In the genomic region with DNA sequence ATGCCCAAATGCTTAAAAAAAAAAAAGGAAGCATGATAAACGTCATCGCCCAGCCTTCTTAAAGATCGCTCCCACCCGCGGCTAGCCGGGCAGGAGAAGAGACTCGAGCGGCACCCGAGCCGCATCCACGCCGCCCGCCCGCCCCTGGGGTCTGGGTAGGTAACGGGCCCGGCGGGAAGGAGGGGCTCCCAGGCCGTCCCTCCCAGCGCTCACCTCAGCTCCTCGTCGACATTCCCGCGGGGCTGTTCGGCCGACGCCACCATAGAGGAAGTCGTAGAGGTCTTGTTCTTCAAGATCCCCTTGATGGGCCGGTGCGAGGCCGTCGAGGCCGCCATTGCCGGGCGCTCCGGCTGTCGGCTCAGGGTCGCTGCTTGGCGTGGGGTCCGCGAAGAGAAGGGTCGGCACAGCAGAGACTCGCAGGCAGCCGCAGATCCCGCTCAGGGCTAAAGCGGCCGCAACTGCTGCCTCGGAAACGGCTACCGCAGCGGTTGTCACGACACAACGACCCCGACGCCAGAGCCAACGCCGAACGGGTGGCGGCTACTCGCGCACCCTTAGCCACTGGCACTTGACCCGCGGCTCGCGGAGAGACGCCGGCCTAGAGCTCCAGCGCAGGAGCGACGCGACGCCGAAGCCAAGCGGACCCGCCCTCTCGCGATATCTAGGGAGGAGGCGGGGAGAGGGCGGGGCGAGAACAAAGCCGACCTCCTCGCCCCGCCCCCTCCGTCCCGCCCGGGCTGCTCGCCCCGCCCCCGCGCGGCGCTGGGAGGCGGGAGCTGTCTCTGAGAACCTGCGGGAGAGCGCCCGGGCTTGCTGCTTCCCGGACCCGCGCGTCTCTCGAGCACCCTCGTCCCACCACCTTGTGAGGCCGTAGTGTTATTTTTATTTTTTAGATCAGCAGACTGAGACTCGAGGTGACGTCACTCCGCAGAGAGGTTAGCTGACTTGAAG, we compare ENCODE assay signal across 8 cellular contexts.
DNase-seq lines count a peak whose midpoint lies in the region; ATAC-seq and TF ChIP-seq lines count a peak whose summit lies in the region.

PPP1R2 (minus strand) TSS at position 635 of the 951 bp plus-strand sequence; CDS start at position 335, 300 bp downstream.

- in situ Hi-C loops in astrocyte of the cerebellum (cut with HindIII; ENCODE audit: low sequenced_read_pairs), result no loop called here

- peak; percentile 98 for TF ChIP-seq POLR2A in GM18505 (IDR thresholded peaks at IDR 0.05; ENCODE audit: borderline replicate concordance, extremely low read depth, insufficient read depth, insufficient read length)

- ATAC-seq in GM18505 (IDR thresholded peaks at IDR 0.05; ENCODE audit: unreplicated experiment) (peak; percentile 76), HG02970 (IDR thresholded peaks at IDR 0.05; ENCODE audit: low FRiP score, unreplicated experiment) (peak; percentile 82)

- DNase-seq in NCI-H1930 (lab: John Stamatoyannopoulos, UW), result peak; percentile 79 to 89
- DNase-seq in T-helper 9 cell, result peak; percentile 95
- peak; percentile 75 for DNase-seq in astrocyte of the cerebellum (ENCODE audit: low read depth)
- DNase-seq in hepatic stellate cell (ENCODE audit: low spot score), result peak; percentile 90
- DNase-seq in retina, result peak; percentile 96
- DNase-seq in OCI-M2 (lab: John Stamatoyannopoulos, UW; ENCODE audit: unreplicated experiment), result no peak

- H3K4me3 ChIP-seq in astrocyte of the cerebellum (ENCODE audit: low read depth, low read length), result peak within 1 kb of the TSS; percentile 58

- no peak for TF ChIP-seq CTCF in astrocyte of the cerebellum (IDR thresholded peaks at IDR 0.05; ENCODE audit: low read depth, low read length, missing control alignments)
